In genomic region chrX:85223359-85223758, GRCh38 we compare ENCODE assay signal across 16 cellular contexts. TPM values are rescaled to one million over a fixed set of nuclear protein-coding genes. Genes with fewer than 3 reads are reported as not detected.
DNase-seq lines count a peak whose midpoint lies in the region; ATAC-seq, FAIRE-seq and TF ChIP-seq lines count a peak whose summit lies in the region.
"Had no signal": no experiment of that assay in that cellular context is flagged by ENCODE, and none has a peak within 500 bp of the region (broad histone marks: within the 10 kb centered on the region; RNA-seq: fewer than 3 reads in every experiment).

No MANE protein-coding gene starts in this region.

- no peak overlapping the region for H3K9ac ChIP-seq in HepG2 (ENCODE audit: insufficient read depth, low read depth, low read length)

- H3K36me3 ChIP-seq in breast epithelium (no peaks in the 10 kb centered on the region), HepG2 (replicated peaks in 1 of 2; ENCODE audit: control insufficient read depth in 1 of 2, insufficient read depth in 2 of 2, low read length in 2 of 2) (no peaks in the 10 kb centered on the region)
- H3K36me3 ChIP-seq: BE2C had no signal

- POLR2A ChIA-PET in MCF 10A (lab: Yijun Ruan, JAX), result no interaction called here
- POLR2A ChIA-PET in HepG2 (lab: Yijun Ruan, JAX), result no interaction called here

- TF ChIP-seq EP300 in HepG2 (IDR thresholded peaks at IDR 0.05; ENCODE audit: low read depth in 2 of 2, low read length in 2 of 2) (no peak), HepG2 (CRISPR knock-in tag; IDR thresholded peaks at IDR 0.05; ENCODE audit: borderline replicate concordance) (no peak)

- peaks cover 0 to 11% of the 10 kb centered on the region in 2 donors for H3K27me3 ChIP-seq in breast epithelium
- H3K27me3 ChIP-seq in HepG2 (ENCODE audit: control insufficient read depth in 1 of 2, insufficient read depth in 2 of 2, low read length in 2 of 2), result no peaks in the 10 kb centered on the region
- H3K27me3 ChIP-seq: BE2C had no signal

- TF ChIP-seq CTCF in MCF 10A (IDR thresholded peaks at IDR 0.05; ENCODE audit: unreplicated experiment) (no peak), breast epithelium (IDR thresholded peaks at IDR 0.05) (no peak), HepG2 (CRISPR knock-in tag; IDR thresholded peaks at IDR 0.05) (no peak)

- no peak overlapping the region for H3K4me2 ChIP-seq in HepG2 (ENCODE audit: low read depth, low read length)
- H3K4me2 ChIP-seq: GM23338 had no signal

- BruUV-seq in MCF 10A (replicated peaks; lab: Mats Ljungman, UMichigan), result no TSS peak
- no TSS peak for BruUV-seq in HepG2 (replicated peaks; lab: Mats Ljungman, UMichigan)

- FAIRE-seq in HepG2 (lab: Jason Lieb, UNC), result no peak
- FAIRE-seq: A204.1, GM12878 had no signal

- intact Hi-C loops in MCF 10A (cut with micrococcal nuclease), result no loop called here
- intact Hi-C loops in breast epithelium (cut with DNase I; ENCODE audit: low total_unique reads), result no loop called here
- intact Hi-C loops in HepG2 (cut with micrococcal nuclease; ENCODE audit: unreplicated experiment), result no loop called here

- no peaks in the 10 kb centered on the region for H4K20me1 ChIP-seq in HepG2 (ENCODE audit: insufficient read depth, low read length)

- no peak overlapping the region for H3K4me3 Mint-ChIP-seq in MCF 10A (ENCODE audit: unreplicated experiment)
- H3K4me3 Mint-ChIP-seq: CD4-positive, alpha-beta memory T cell; GM23338 had no signal

- ATAC-seq in HepG2 (no peak), GM18909 (IDR thresholded peaks at IDR 0.05; ENCODE audit: poor library complexity, unreplicated experiment) (no peak), GM21786 (IDR thresholded peaks at IDR 0.05; ENCODE audit: unreplicated experiment) (no peak)
- ATAC-seq: GM12878, GM23338 had no signal

- no peaks in the 10 kb centered on the region for H3K36me3 Mint-ChIP-seq in MCF 10A (ENCODE audit: insufficient read depth, unreplicated experiment)
- H3K36me3 Mint-ChIP-seq: CD4-positive, alpha-beta memory T cell had no signal

- H3K4me1 Mint-ChIP-seq in MCF 10A (ENCODE audit: insufficient read depth, unreplicated experiment), result no peaks in the 10 kb centered on the region
- H3K4me1 Mint-ChIP-seq: GM23338 had no signal

- no peak for TF ChIP-seq RAD21 in HepG2 (CRISPR knock-in tag; IDR thresholded peaks at IDR 0.05)

- H3K9me3 ChIP-seq in breast epithelium (no peaks in the 10 kb centered on the region), HepG2 (ENCODE audit: low read length) (no peaks in the 10 kb centered on the region)
- H3K9me3 ChIP-seq: BE2C had no signal

- CTCF ChIA-PET in MCF 10A (lab: Yijun Ruan, JAX), result interaction anchor here (0.7 kb wide), 1 partner anchor 277 kb away, joined by 3 read pairs; no protein-coding TSS in a partner anchor
- CTCF ChIA-PET in HepG2 (lab: Yijun Ruan, JAX; ENCODE audit: low intra/inter-chr PET ratio, low total read pairs), result no interaction called here

- no peak overlapping the region for H3K27ac Mint-ChIP-seq in MCF 10A (ENCODE audit: low read depth, unreplicated experiment)
- H3K27ac Mint-ChIP-seq: CD4-positive, alpha-beta memory T cell; GM23338 had no signal

- H3K4me1 ChIP-seq in breast epithelium (no peaks in the 10 kb centered on the region), HepG2 (ENCODE audit: insufficient read depth, low read length) (no peaks in the 10 kb centered on the region)
- H3K4me1 ChIP-seq: BE2C had no signal

- H3K4me3 ChIP-seq in breast epithelium (no peak overlapping the region), HepG2 (replicated peaks in 1 of 3; ENCODE audit: insufficient read depth in 1 of 3, low read depth in 2 of 3, low read length in 3 of 3) (no peak overlapping the region)
- H3K4me3 ChIP-seq: GM12878, GM23338 had no signal

- H3K27ac ChIP-seq in breast epithelium (no peak overlapping the region), HepG2 (ENCODE audit: extremely low read length, insufficient read depth, low read length) (no peak overlapping the region)
- H3K27ac ChIP-seq: C4-2B had no signal

- 14% methylated on average over 2 of the region's 2 CpGs for WGBS in HepG2 (ENCODE audit: low lambda C conversion rate)

- no peak for TF ChIP-seq POLR2A in breast epithelium (IDR thresholded peaks at IDR 0.05)
- no peak for TF ChIP-seq POLR2A in HepG2 (IDR thresholded peaks at IDR 0.05; ENCODE audit: insufficient read depth in 1 of 2, low read depth in 2 of 2, low read length in 2 of 2)

- no peaks in the 10 kb centered on the region for H3K79me2 ChIP-seq in HepG2 (ENCODE audit: insufficient read depth, low read length)

- no peak overlapping the region for H2AFZ ChIP-seq in HepG2 (ENCODE audit: low read length)
- H2AFZ ChIP-seq: GM23338 had no signal

- peak; percentile 1 for DNase-seq in MCF 10A (ENCODE audit: unreplicated experiment)
- no peak for DNase-seq in breast epithelium (ENCODE audit: low spot score in 2 of 2)
- peak; percentile 0 for DNase-seq in amniotic epithelial cell (ENCODE audit: low read depth)
- no peak for DNase-seq in HepG2 (ENCODE audit: low spot score)
- no peak for DNase-seq in NCI-H146 (lab: John Stamatoyannopoulos, UW)
- DNase-seq: BE2C; CD4-positive, alpha-beta memory T cell; DMS79; H7 had no signal

- H3K9me3 Mint-ChIP-seq in MCF 10A (ENCODE audit: unreplicated experiment), result no peaks in the 10 kb centered on the region
- H3K9me3 Mint-ChIP-seq: GM23338 had no signal

- in situ Hi-C loops in HepG2 (cut with HindIII; ENCODE audit: extremely low pct_ligation_motif_present, low pct_unique_long_range_greater_than_20kb), result no loop called here

- peaks cover 12% of the 10 kb centered on the region for H3K27me3 Mint-ChIP-seq in MCF 10A (ENCODE audit: insufficient read depth, unreplicated experiment)
- H3K27me3 Mint-ChIP-seq: CD4-positive, alpha-beta memory T cell had no signal

TF ChIP-seq in HepG2, 621 proteins besides CTCF, POLR2A, EP300 and RAD21 (continues in another document):
- no peak for TF ChIP-seq ZNF136 (CRISPR knock-in tag; IDR thresholded peaks at IDR 0.05; ENCODE audit: low read depth)
- 0 out of 2 replicates have a peak, but pooled peaks have one; percentile 29 for TF ChIP-seq ATF7 (IDR thresholded peaks at IDR 0.05)
- no peak for TF ChIP-seq ATF7 (CRISPR knock-in tag; IDR thresholded peaks at IDR 0.05)

RNA-seq across cellular contexts. Expression of gene SATL1, which starts 20.2 kb away (rescaled TPM):
- total RNA-seq in MCF 10A (2022), result not detected in 2 replicates
- under 1 TPM in 1 of 3 donors, not detected in 2; 0.15 TPM for total RNA-seq in breast epithelium
- not detected in 2 replicates for total RNA-seq in HepG2 (2016; rRNA removed; fragmentation: Illumina TruSeq; extraction: Trizol)
- total RNA-seq in HepG2 (2016; cell fraction: cytosol; rRNA removed; fragmentation: Illumina TruSeq; extraction: Trizol; ENCODE audit: low read depth), result not detected in 2 replicates
- 0.02 TPM in 1 of 2 replicates, not detected in the other for total RNA-seq in HepG2 (2016; cell fraction: insoluble cytoplasmic fraction; rRNA removed; fragmentation: Illumina TruSeq; extraction: Trizol)
- total RNA-seq in HepG2 (2016; cell fraction: membrane; rRNA removed; fragmentation: Illumina TruSeq; extraction: Trizol), result not detected in 2 replicates
- total RNA-seq in HepG2 (2016; cell fraction: nucleus; rRNA removed; fragmentation: Illumina TruSeq; extraction: Trizol), result 0.09 TPM in 1 of 2 replicates, not detected in the other
- polyA plus RNA-seq in HepG2 (2011; rRNA removed), result 0.03 TPM in 1 of 2 replicates, not detected in the other
- not detected in 2 replicates for polyA plus RNA-seq in HepG2 (2011; cell fraction: cytosol; rRNA removed)
- polyA plus RNA-seq in HepG2 (2011; cell fraction: nucleus; rRNA removed), result 0.03 TPM in 1 of 2 replicates, not detected in the other
- polyA plus RNA-seq in HepG2 (2012), result not detected in 2 replicates
- not detected in 2 replicates for polyA plus RNA-seq in HepG2 (2016; cell fraction: cytosol; fragmentation: Illumina TruSeq; extraction: Trizol; ENCODE audit: low read depth)
- not detected in 2 replicates for polyA plus RNA-seq in HepG2 (2016; cell fraction: insoluble cytoplasmic fraction; fragmentation: Illumina TruSeq; extraction: Trizol; ENCODE audit: low read depth)
- not detected in 2 replicates for polyA plus RNA-seq in HepG2 (2016; cell fraction: membrane; fragmentation: Illumina TruSeq; extraction: Trizol; ENCODE audit: low read depth)
- polyA plus RNA-seq in HepG2 (2016; cell fraction: nucleus; fragmentation: Illumina TruSeq; extraction: Trizol; ENCODE audit: insufficient read depth, low read depth), result not detected in 2 replicates
- polyA minus RNA-seq in HepG2 (2011; rRNA and poly(A)+ RNA removed; ENCODE audit: low replicate concordance), result not detected in 2 replicates
- not detected in 2 replicates for polyA minus RNA-seq in HepG2 (2011; cell fraction: cytosol; rRNA and poly(A)+ RNA removed)
- 0.12 TPM in 1 of 2 replicates, not detected in the other for polyA minus RNA-seq in HepG2 (2011; cell fraction: nucleus; rRNA and poly(A)+ RNA removed)
- total RNA-seq: CD4-positive, alpha-beta memory T cell; G401; GM12878 had no signal
- polyA plus RNA-seq: CD4-positive, alpha-beta memory T cell had no signal

RNA-seq across cellular contexts. Expression of gene ZNF711, which starts 20.4 kb away (rescaled TPM):
- total RNA-seq in MCF 10A (2022) (1.7 and 1.8 TPM in 2 replicates), breast epithelium (10 to 100 TPM in 1 of 3 donors, 1 to 10 TPM in 2; 1.1 to 14.5 (median 6.2) TPM), HepG2 (2016; rRNA removed; fragmentation: Illumina TruSeq; extraction: Trizol) (3.8 and 5.5 TPM in 2 replicates)
- 0.20 and 0.26 TPM in 2 replicates for total RNA-seq in HepG2 (2016; cell fraction: cytosol; rRNA removed; fragmentation: Illumina TruSeq; extraction: Trizol; ENCODE audit: low read depth)
- 3.9 and 5.0 TPM in 2 replicates for total RNA-seq in HepG2 (2016; cell fraction: insoluble cytoplasmic fraction; rRNA removed; fragmentation: Illumina TruSeq; extraction: Trizol)
- 0.76 and 1.2 TPM in 2 replicates for total RNA-seq in HepG2 (2016; cell fraction: membrane; rRNA removed; fragmentation: Illumina TruSeq; extraction: Trizol)
- total RNA-seq in HepG2 (2016; cell fraction: nucleus; rRNA removed; fragmentation: Illumina TruSeq; extraction: Trizol), result 5.3 and 5.8 TPM in 2 replicates
- polyA plus RNA-seq in HepG2 (2011; rRNA removed), result 6.0 and 6.8 TPM in 2 replicates
- 1.5 and 3.5 TPM in 2 replicates for polyA plus RNA-seq in HepG2 (2011; cell fraction: cytosol; rRNA removed)
- 7.7 and 9.9 TPM in 2 replicates for polyA plus RNA-seq in HepG2 (2011; cell fraction: nucleus; rRNA removed)
- polyA plus RNA-seq in HepG2 (2012), result 8.0 and 10.5 TPM in 2 replicates
- polyA plus RNA-seq in HepG2 (2016; cell fraction: cytosol; fragmentation: Illumina TruSeq; extraction: Trizol; ENCODE audit: low read depth), result 0.06 and 0.08 TPM in 2 replicates
- 3.7 and 3.9 TPM in 2 replicates for polyA plus RNA-seq in HepG2 (2016; cell fraction: insoluble cytoplasmic fraction; fragmentation: Illumina TruSeq; extraction: Trizol; ENCODE audit: low read depth)
- 0.31 and 0.42 TPM in 2 replicates for polyA plus RNA-seq in HepG2 (2016; cell fraction: membrane; fragmentation: Illumina TruSeq; extraction: Trizol; ENCODE audit: low read depth)
- polyA plus RNA-seq in HepG2 (2016; cell fraction: nucleus; fragmentation: Illumina TruSeq; extraction: Trizol; ENCODE audit: insufficient read depth, low read depth), result 10.3 and 10.6 TPM in 2 replicates
- 2.0 TPM in 1 of 2 replicates, not detected in the other for polyA minus RNA-seq in HepG2 (2011; rRNA and poly(A)+ RNA removed; ENCODE audit: low replicate concordance)
- polyA minus RNA-seq in HepG2 (2011; cell fraction: cytosol; rRNA and poly(A)+ RNA removed), result 2.3 and 2.9 TPM in 2 replicates
- polyA minus RNA-seq in HepG2 (2011; cell fraction: nucleus; rRNA and poly(A)+ RNA removed), result 9.5 and 12.7 TPM in 2 replicates
- total RNA-seq: G401 had no signal

Comparison
In these comparisons a context has a peak if more than half of its experiments do, and no peak if none do; other contexts are left out.
1. DNase-seq: peak in MCF 10A (single experiment) and amniotic epithelial cell (single experiment); none in breast epithelium (0 of 2), HepG2 (single experiment) and NCI-H146 (single experiment).